Comparison of ENCODE assay signal across 14 cellular contexts in the genomic region with DNA sequence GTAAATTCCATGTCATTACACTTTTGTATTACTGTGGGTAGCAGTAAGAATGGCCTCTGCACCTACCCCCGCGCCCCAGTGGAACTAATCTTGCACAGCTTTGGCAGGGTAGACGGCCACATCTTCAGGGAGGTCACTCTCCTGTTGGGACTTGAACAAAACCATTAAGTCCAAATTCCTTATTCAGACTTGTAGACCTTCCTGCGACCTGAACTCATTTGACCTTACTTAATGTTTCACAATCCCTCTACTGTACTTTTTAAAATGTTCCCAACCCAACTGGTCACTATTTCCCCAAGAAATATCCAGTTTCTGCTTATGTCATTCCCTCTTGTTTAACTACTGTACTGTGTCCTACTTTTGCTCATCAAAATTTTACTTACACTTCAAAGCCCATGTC. TPM values are rescaled to one million over a fixed set of nuclear protein-coding genes. Genes with fewer than 3 reads are reported as not detected.
DNase-seq lines count a peak whose midpoint lies in the region; ATAC-seq and TF ChIP-seq lines count a peak whose summit lies in the region.
"Had no signal": no experiment of that assay in that cellular context is flagged by ENCODE, and none has a peak within 500 bp of the region (broad histone marks: within the 10 kb centered on the region; RNA-seq: fewer than 3 reads in every experiment).

No MANE protein-coding gene starts in this region.

- CTCF ChIA-PET in CD4-positive, alpha-beta T cell (lab: Charles Lee): no interaction called here
- CTCF ChIA-PET in activated CD8-positive, alpha-beta T cell treated with anti-CD3 and anti-CD28 coated beads, Interleukin-2, amount 10 ng/mL, durations not matched to agents 7 days and 5 days (lab: Charles Lee): no interaction called here

- H3K9me3 ChIP-seq in CD4-positive, alpha-beta T cell (ENCODE audit: control insufficient read depth, low read length): no peaks in the 10 kb centered on the region
- H3K9me3 ChIP-seq in KOPT-K1 (ENCODE audit: insufficient read depth, low read length, poor library complexity, severe bottlenecking) (no peaks in the 10 kb centered on the region), colonic mucosa (no peaks in the 10 kb centered on the region), neutrophil (no peaks in the 10 kb centered on the region)
- H3K9me3 ChIP-seq: body of pancreas had no signal

- H3K9ac ChIP-seq in colonic mucosa (ENCODE audit: low read depth in 2 of 2, low read length in 2 of 2): no peak overlapping the region

- H3K36me3 ChIP-seq in KOPT-K1 (ENCODE audit: insufficient read depth, low read length): peaks cover 13% of the 10 kb centered on the region
- no peaks in the 10 kb centered on the region for H3K36me3 ChIP-seq in colonic mucosa
- H3K36me3 ChIP-seq in neutrophil: no peaks in the 10 kb centered on the region

- H3K4me3 ChIP-seq in colonic mucosa (no peak overlapping the region), neutrophil (ENCODE audit: low read depth in 1 of 2, low read length in 1 of 2) (no peak overlapping the region)
- H3K4me3 ChIP-seq: body of pancreas, PC-9 had no signal

- no peak for TF ChIP-seq CTCF in CD4-positive, alpha-beta T cell (IDR thresholded peaks at IDR 0.05)
- no peak for TF ChIP-seq CTCF in colonic mucosa (IDR thresholded peaks at IDR 0.05)
- no peak for TF ChIP-seq CTCF in neutrophil (IDR thresholded peaks at IDR 0.05)

- no peaks in the 10 kb centered on the region for H3K9me3 Mint-ChIP-seq in CD4-positive, alpha-beta T cell
- H3K9me3 Mint-ChIP-seq in activated CD8-positive, alpha-beta T cell treated with anti-CD3 and anti-CD28 coated beads, Interleukin-2, amount 10 ng/mL, durations not matched to agents 7 days and 5 days (ENCODE audit: insufficient read depth): no peaks in the 10 kb centered on the region

- DNase-seq in CD4-positive, alpha-beta T cell: no peak
- no peak for DNase-seq in colonic mucosa
- DNase-seq in activated CD8-positive, alpha-beta T cell treated with anti-CD3 and anti-CD28 coated beads, Interleukin-2, amount 10 ng/mL, durations not matched to agents 7 days and 5 days: no peak
- no peak for DNase-seq in pons (ENCODE audit: low spot score)
- DNase-seq in NCI-H1694 (lab: John Stamatoyannopoulos, UW): no peak
- DNase-seq: body of pancreas, DMS79 treated with DMSO at 0.1 percent for 48 hours, hypothalamus, MM.1S, NCI-H526, PC-9, substantia nigra had no signal

- H3K36me3 Mint-ChIP-seq in CD4-positive, alpha-beta T cell (ENCODE audit: low read depth): peaks cover 12% of the 10 kb centered on the region
- peaks cover 60% of the 10 kb centered on the region for H3K36me3 Mint-ChIP-seq in activated CD8-positive, alpha-beta T cell treated with anti-CD3 and anti-CD28 coated beads, Interleukin-2, amount 10 ng/mL, durations not matched to agents 7 days and 5 days (ENCODE audit: low read depth)

- H3K27me3 Mint-ChIP-seq in CD4-positive, alpha-beta T cell: no peaks in the 10 kb centered on the region
- no peaks in the 10 kb centered on the region for H3K27me3 Mint-ChIP-seq in activated CD8-positive, alpha-beta T cell treated with anti-CD3 and anti-CD28 coated beads, Interleukin-2, amount 10 ng/mL, durations not matched to agents 7 days and 5 days (ENCODE audit: low read depth)

- H3K27ac ChIP-seq in CD4-positive, alpha-beta T cell (ENCODE audit: low read depth, low read length): no peak overlapping the region
- H3K27ac ChIP-seq in KOPT-K1 (ENCODE audit: low read depth, low read length, poor library complexity, severe bottlenecking): peak overlapping the region; percentile 88
- H3K27ac ChIP-seq in colonic mucosa: peak overlapping the region; percentile 70
- H3K27ac ChIP-seq in neutrophil: peak overlapping the region; percentile 66
- H3K27ac ChIP-seq: body of pancreas, PC-9 had no signal

- intact Hi-C loops in CD4-positive, alpha-beta T cell (cut with DNase I, micrococcal nuclease): loop anchor here in 1 of 2 experiments (5.0 to 10.0 kb wide), 5 partner anchors 324 to 1344 kb away; partner anchors contain the start of genes IARS1, IPPK, NINJ1 and SPTLC1
- intact Hi-C loops in colonic mucosa (cut with DNase I): no loop called here

- H3K27ac Mint-ChIP-seq in CD4-positive, alpha-beta T cell: peak overlapping the region; percentile 42
- no peak overlapping the region for H3K27ac Mint-ChIP-seq in activated CD8-positive, alpha-beta T cell treated with anti-CD3 and anti-CD28 coated beads, Interleukin-2, amount 10 ng/mL, durations not matched to agents 7 days and 5 days

- POLR2A ChIA-PET in CD4-positive, alpha-beta T cell (lab: Charles Lee): no interaction called here
- POLR2A ChIA-PET in activated CD8-positive, alpha-beta T cell treated with anti-CD3 and anti-CD28 coated beads, Interleukin-2, amount 10 ng/mL, durations not matched to agents 7 days and 5 days (lab: Charles Lee): no interaction called here

- peaks cover 85% of the 10 kb centered on the region for H3K4me1 Mint-ChIP-seq in CD4-positive, alpha-beta T cell (ENCODE audit: low read depth)
- peaks cover 82% of the 10 kb centered on the region for H3K4me1 Mint-ChIP-seq in activated CD8-positive, alpha-beta T cell treated with anti-CD3 and anti-CD28 coated beads, Interleukin-2, amount 10 ng/mL, durations not matched to agents 7 days and 5 days (ENCODE audit: low read depth)

- no peak overlapping the region for H3K4me3 Mint-ChIP-seq in CD4-positive, alpha-beta T cell
- no peak overlapping the region for H3K4me3 Mint-ChIP-seq in activated CD8-positive, alpha-beta T cell treated with anti-CD3 and anti-CD28 coated beads, Interleukin-2, amount 10 ng/mL, durations not matched to agents 7 days and 5 days

- peaks cover 39% of the 10 kb centered on the region for H3K4me1 ChIP-seq in colonic mucosa
- H3K4me1 ChIP-seq in neutrophil (ENCODE audit: control insufficient read depth in 1 of 2, insufficient read depth in 1 of 2, low read depth in 1 of 2, low read length in 1 of 2): peaks cover 62 to 80% of the 10 kb centered on the region in 2 experiments

- ATAC-seq in CD4-positive, alpha-beta T cell (ENCODE audit: poor library complexity): no peak
- no peak for ATAC-seq in activated CD8-positive, alpha-beta T cell treated with anti-CD3 and anti-CD28 coated beads, Interleukin-2, amount 10 ng/mL, durations not matched to agents 7 days and 5 days
- ATAC-seq: body of pancreas had no signal

- H3K27me3 ChIP-seq in CD4-positive, alpha-beta T cell (ENCODE audit: control insufficient read depth, insufficient read depth, low read length): no peaks in the 10 kb centered on the region
- H3K27me3 ChIP-seq in colonic mucosa (no peaks in the 10 kb centered on the region), neutrophil (no peaks in the 10 kb centered on the region)
- H3K27me3 ChIP-seq: body of pancreas had no signal

RNA-seq across cellular contexts. Expression of gene FAM120AOS, which starts 5.3 kb away (rescaled TPM):
- 10 to 100 TPM; 45.6 to 50.3 TPM for total RNA-seq in CD4-positive, alpha-beta T cell
- total RNA-seq in colonic mucosa: 10 to 100 TPM; 56.5 to 67.1 TPM
- total RNA-seq in activated CD8-positive, alpha-beta T cell treated with anti-CD3 and anti-CD28 coated beads, Interleukin-2, amount 10 ng/mL, durations not matched to agents 7 days and 5 days: 10 to 100 TPM; 35.1 to 36.5 TPM

RNA-seq across cellular contexts. Expression of gene FAM120A, which starts 7.2 kb away (rescaled TPM):
- total RNA-seq in CD4-positive, alpha-beta T cell: 10 to 100 TPM; 46.5 to 51.7 TPM
- 100 to 1,000 TPM; 246 to 264 TPM for total RNA-seq in colonic mucosa
- total RNA-seq in activated CD8-positive, alpha-beta T cell treated with anti-CD3 and anti-CD28 coated beads, Interleukin-2, amount 10 ng/mL, durations not matched to agents 7 days and 5 days: 100 to 1,000 TPM; 139 to 141 TPM
